Comparison of ENCODE assay signal across 20 cellular contexts in genomic region chr12:49720214-49720613, GRCh38. TPM values are rescaled to one million over a fixed set of nuclear protein-coding genes. Genes with fewer than 3 reads are reported as not detected.
DNase-seq lines count a peak whose midpoint lies in the region; ATAC-seq and TF ChIP-seq lines count a peak whose summit lies in the region.
"Had no signal": no experiment of that assay in that cellular context is flagged by ENCODE, and none has a peak within 500 bp of the region (broad histone marks: within the 10 kb centered on the region; RNA-seq: fewer than 3 reads in every experiment).

No MANE protein-coding gene starts in this region.

- H3K9me3 ChIP-seq in osteoblast (ENCODE audit: low read depth, low read length) = no peaks in the 10 kb centered on the region
- H3K9me3 ChIP-seq in WERI-Rb-1 (ENCODE audit: severe bottlenecking) = no peaks in the 10 kb centered on the region
- H3K9me3 ChIP-seq: mucosa of descending colon, ovary, tibial nerve had no signal

- H3K4me3 Mint-ChIP-seq in natural killer cell treated with Interleukin-12 subunit alpha and Interleukin-12 subunit beta and Interleukin-15 and Interleukin-18, amount 100 ng/mL, for 72 hours = no peak overlapping the region
- H3K4me3 Mint-ChIP-seq: activated CD8-positive, alpha-beta T cell treated with anti-CD3 and anti-CD28 coated beads, Interleukin-2, amount 10 ng/mL, durations not matched to agents 7 days and 5 days; CD4-positive, alpha-beta memory T cell; stimulated activated naive B cell treated with anti-CD40 and anti-IgM and Interleukin-4, amounts not matched to agents 10 μg/mL and 1 μg/mL and 100 μg/mL, for 72 hours had no signal

- peak; percentile 22 for TF ChIP-seq CTCF in GM12873 (IDR thresholded peaks at IDR 0.05; ENCODE audit: insufficient read depth, low read depth, low read length, missing control alignments)
- peak; percentile 31 for TF ChIP-seq CTCF in osteoblast (IDR thresholded peaks at IDR 0.05; ENCODE audit: extremely low read depth, low read depth, low read length)
- no peak for TF ChIP-seq CTCF in WERI-Rb-1 (IDR thresholded peaks at IDR 0.05; ENCODE audit: low read depth, low read length)

- no peaks in the 10 kb centered on the region for H4K20me1 ChIP-seq in osteoblast (ENCODE audit: insufficient read depth, low read length)

- H3K4me3 ChIP-seq in osteoblast (ENCODE audit: insufficient read depth, low read length) = no peak overlapping the region
- no peak overlapping the region for H3K4me3 ChIP-seq in WERI-Rb-1 (ENCODE audit: low read depth, low read length)
- H3K4me3 ChIP-seq: mucosa of descending colon, ovary, SK-N-MC, smooth muscle cell, tibial nerve had no signal

- no peak overlapping the region for H3K27ac ChIP-seq in osteoblast (ENCODE audit: low read depth, low read length)
- H3K27ac ChIP-seq in WERI-Rb-1 = no peak overlapping the region
- H3K27ac ChIP-seq: ovary, SK-N-MC, tibial nerve had no signal

- no peak overlapping the region for H2AFZ ChIP-seq in osteoblast (ENCODE audit: low read length)

- H3K36me3 Mint-ChIP-seq in natural killer cell treated with Interleukin-12 subunit alpha and Interleukin-12 subunit beta and Interleukin-15 and Interleukin-18, amount 100 ng/mL, for 72 hours = no peaks in the 10 kb centered on the region
- H3K36me3 Mint-ChIP-seq: CD4-positive, alpha-beta memory T cell; stimulated activated naive B cell treated with anti-CD40 and anti-IgM and Interleukin-4, amounts not matched to agents 10 μg/mL and 1 μg/mL and 100 μg/mL, for 72 hours had no signal

- no peaks in the 10 kb centered on the region for H3K9me3 Mint-ChIP-seq in natural killer cell treated with Interleukin-12 subunit alpha and Interleukin-12 subunit beta and Interleukin-15 and Interleukin-18, amount 100 ng/mL, for 72 hours
- H3K9me3 Mint-ChIP-seq: activated T-helper 2 cell treated with anti-CD3 and anti-CD28 coated beads, Interferon-gamma antibody, Interleukin-2, Interleukin-4, amounts not matched to agents 10 μg/mL and 5 μg/mL and 100 μg/mL, durations not matched to agents 14 hours and 24 hours and 36 hours; CD4-positive, alpha-beta memory T cell; stimulated activated naive B cell treated with anti-CD40 and anti-IgM and Interleukin-4, amounts not matched to agents 10 μg/mL and 1 μg/mL and 100 μg/mL, for 72 hours had no signal

- no peak overlapping the region for H3K27ac Mint-ChIP-seq in natural killer cell treated with Interleukin-12 subunit alpha and Interleukin-12 subunit beta and Interleukin-15 and Interleukin-18, amount 100 ng/mL, for 72 hours
- H3K27ac Mint-ChIP-seq: activated CD8-positive, alpha-beta T cell treated with anti-CD3 and anti-CD28 coated beads, Interleukin-2, amount 10 ng/mL, durations not matched to agents 7 days and 5 days; activated T-helper 2 cell treated with anti-CD3 and anti-CD28 coated beads, Interferon-gamma antibody, Interleukin-2, Interleukin-4, amounts not matched to agents 10 μg/mL and 5 μg/mL and 100 μg/mL, durations not matched to agents 14 hours and 24 hours and 36 hours; CD4-positive, alpha-beta memory T cell; stimulated activated naive B cell treated with anti-CD40 and anti-IgM and Interleukin-4, amounts not matched to agents 10 μg/mL and 1 μg/mL and 100 μg/mL, for 72 hours had no signal

- H3K79me2 ChIP-seq in osteoblast (ENCODE audit: insufficient read depth, low read length) = no peaks in the 10 kb centered on the region

- no peak overlapping the region for H3K4me2 ChIP-seq in osteoblast (ENCODE audit: insufficient read depth, low read length)
- H3K4me2 ChIP-seq: smooth muscle cell had no signal

- no peak for ATAC-seq in natural killer cell treated with Interleukin-12 subunit alpha and Interleukin-12 subunit beta and Interleukin-15 and Interleukin-18, amount 100 ng/mL, for 72 hours
- ATAC-seq: activated CD8-positive, alpha-beta T cell treated with anti-CD3 and anti-CD28 coated beads, Interleukin-2, amount 10 ng/mL, durations not matched to agents 7 days and 5 days; esophagus mucosa; mucosa of descending colon; stimulated activated naive B cell treated with anti-CD40 and anti-IgM and Interleukin-4, amounts not matched to agents 10 μg/mL and 1 μg/mL and 100 μg/mL, for 72 hours had no signal

- peaks cover 5% of the 10 kb centered on the region for H3K27me3 ChIP-seq in osteoblast (ENCODE audit: insufficient read depth, low read length)
- H3K27me3 ChIP-seq in WERI-Rb-1 (ENCODE audit: insufficient read depth, low read depth, severe bottlenecking) = no peaks in the 10 kb centered on the region
- H3K27me3 ChIP-seq: ovary, tibial nerve had no signal

- H3K36me3 ChIP-seq in osteoblast (ENCODE audit: insufficient read depth, low read length) (no peaks in the 10 kb centered on the region), WERI-Rb-1 (no peaks in the 10 kb centered on the region)
- H3K36me3 ChIP-seq: ovary, tibial nerve had no signal

- DNase-seq in OCI-M1 (lab: John Stamatoyannopoulos, UW) (peak; percentile 46), dermis blood vessel endothelial cell (peak; percentile 39), osteoblast (ENCODE audit: insufficient read length, low spot score, missing footprints) (peak; percentile 51), WERI-Rb-1 (no peak), SKM-1 (lab: John Stamatoyannopoulos, UW; ENCODE audit: unreplicated experiment) (no peak)
- DNase-seq in natural killer cell treated with Interleukin-12 subunit alpha and Interleukin-12 subunit beta and Interleukin-15 and Interleukin-18, amount 100 ng/mL, for 72 hours (ENCODE audit: low spot score) = no peak
- DNase-seq: activated CD8-positive, alpha-beta T cell treated with anti-CD3 and anti-CD28 coated beads, Interleukin-2, amount 10 ng/mL, durations not matched to agents 7 days and 5 days; CD4-positive, alpha-beta memory T cell; hippocampal formation; KBM-7; mucosa of descending colon; NCI-H2171; ovary; stimulated activated naive B cell treated with anti-CD40 and anti-IgM and Interleukin-4, amounts not matched to agents 10 μg/mL and 1 μg/mL and 100 μg/mL, for 72 hours had no signal

- peaks cover 4 to 20% of the 10 kb centered on the region in 2 donors for H3K27me3 Mint-ChIP-seq in natural killer cell treated with Interleukin-12 subunit alpha and Interleukin-12 subunit beta and Interleukin-15 and Interleukin-18, amount 100 ng/mL, for 72 hours

- no peaks in the 10 kb centered on the region for H3K4me1 ChIP-seq in osteoblast (ENCODE audit: insufficient read depth, low read length)
- H3K4me1 ChIP-seq: tibial nerve had no signal

- H3K4me1 Mint-ChIP-seq in natural killer cell treated with Interleukin-12 subunit alpha and Interleukin-12 subunit beta and Interleukin-15 and Interleukin-18, amount 100 ng/mL, for 72 hours (ENCODE audit: low read depth in 2 of 2) = peaks cover 0 to 4% of the 10 kb centered on the region in 2 donors

RNA-seq across cellular contexts. Expression of gene FMNL3, which starts 13.0 kb away (rescaled TPM):
- total RNA-seq in dermis blood vessel endothelial cell = 101 and 121 TPM in 2 replicates
- total RNA-seq in osteoblast = 24.6 and 31.8 TPM in 2 replicates
- 100 to 1,000 TPM in 1 of 2 donors, 10 to 100 TPM in 1; 86.9 to 123 TPM for total RNA-seq in natural killer cell treated with Interleukin-12 subunit alpha and Interleukin-12 subunit beta and Interleukin-15 and Interleukin-18, amount 100 ng/mL, for 72 hours

RNA-seq across cellular contexts. Expression of gene TMBIM6, which starts 21.1 kb away (rescaled TPM):
- total RNA-seq in dermis blood vessel endothelial cell (433 and 441 TPM in 2 replicates), osteoblast (398 and 421 TPM in 2 replicates)
- 100 to 1,000 TPM; 357 to 452 TPM for total RNA-seq in natural killer cell treated with Interleukin-12 subunit alpha and Interleukin-12 subunit beta and Interleukin-15 and Interleukin-18, amount 100 ng/mL, for 72 hours

Comparison
In these comparisons a context has a peak if more than half of its experiments do, and no peak if none do; other contexts are left out.
1. DNase-seq: peak in OCI-M1 (single experiment), dermis blood vessel endothelial cell (single experiment) and osteoblast (single experiment); none in WERI-Rb-1 (single experiment), natural killer cell treated with Interleukin-12 subunit alpha and Interleukin-12 subunit beta and Interleukin-15 and Interleukin-18, amount 100 ng/mL, for 72 hours (single experiment) and SKM-1 (single experiment).